ENCODE assay signal across 23 cellular contexts in genomic region chr9:742104-742503, GRCh38.
"Had no signal": no experiment of that assay in that cellular context is flagged by ENCODE, and none has a peak within 500 bp of the region (broad histone marks: within the 10 kb centered on the region; RNA-seq: fewer than 3 reads in every experiment).

No MANE protein-coding gene starts in this region.

- H3K79me2 ChIP-seq: parathyroid adenoma had no signal

- H3K9me3 Mint-ChIP-seq: activated T-cell treated with anti-CD3 and anti-CD28 coated beads, Interleukin-2, amount 50 U/mL, for 4 hours; activated T-helper 2 cell treated with anti-CD3 and anti-CD28 coated beads, Interferon-gamma antibody, Interleukin-2, Interleukin-4, amounts not matched to agents 10 μg/mL and 5 μg/mL and 100 μg/mL, durations not matched to agents 14 hours and 24 hours and 36 hours; central memory CD8-positive, alpha-beta T cell; mesothelial cell of epicardium; natural killer cell treated with Interleukin-12 subunit alpha and Interleukin-12 subunit beta and Interleukin-15 and Interleukin-18, amount 100 ng/mL, for 72 hours; T-helper 1 cell treated with Interleukin-12 subunit alpha and Interleukin-12 subunit beta and Interleukin-4 antibody, amounts not matched to agents 30 μg/mL and 1 μg/mL, for 36 hours; WTC11 had no signal

- H3K27me3 ChIP-seq: adrenal gland, spleen, thyroid gland had no signal

- H3K4me1 Mint-ChIP-seq: central memory CD8-positive, alpha-beta T cell had no signal

- H2AFZ ChIP-seq: parathyroid adenoma had no signal

- H3K27me3 Mint-ChIP-seq: activated naive CD8-positive, alpha-beta T cell had no signal

- H3K27ac Mint-ChIP-seq: activated naive CD8-positive, alpha-beta T cell; activated T-helper 2 cell treated with anti-CD3 and anti-CD28 coated beads, Interferon-gamma antibody, Interleukin-2, Interleukin-4, amounts not matched to agents 10 μg/mL and 5 μg/mL and 100 μg/mL, durations not matched to agents 14 hours and 24 hours and 36 hours; mesothelial cell of epicardium; T-helper 1 cell treated with Interleukin-12 subunit alpha and Interleukin-12 subunit beta and Interleukin-4 antibody, amounts not matched to agents 30 μg/mL and 1 μg/mL, for 36 hours; WTC11 had no signal

- H3K27ac ChIP-seq: adrenal gland, parathyroid adenoma, spleen had no signal

- H3K9ac ChIP-seq: parathyroid adenoma had no signal

- H3K4me1 ChIP-seq: adrenal gland, parathyroid adenoma, spleen had no signal

- DNase-seq: activated CD4-positive, alpha-beta T cell treated with anti-CD3 and anti-CD28 coated beads, Interleukin-2, amount 50 U/mL, for 4 hours; activated CD8-positive, alpha-beta memory T cell treated with anti-CD3 and anti-CD28 coated beads, Interleukin-2, amount 50 U/mL, for 48 hours; activated naive CD4-positive, alpha-beta T cell; activated T-cell treated with anti-CD3 and anti-CD28 coated beads, Interleukin-2, amount 50 U/mL, for 4 hours; adrenal gland; effector memory CD4-positive, alpha-beta T cell; foreskin melanocyte; glutamatergic neuron; nucleus accumbens; spleen; stimulated activated CD4-positive, alpha-beta T cell treated with anti-CD3 and anti-CD28 coated beads, Interleukin-4, amount 100 ng/mL, for 24 hours; stimulated activated naive CD4-positive, alpha-beta T cell treated with Interleukin-2 at 50 U/mL for 16 hours; T1000; thyroid gland had no signal

- H3K4me3 Mint-ChIP-seq: activated naive CD8-positive, alpha-beta T cell; activated T-cell treated with anti-CD3 and anti-CD28 coated beads, Interleukin-2, amount 50 U/mL, for 4 hours; central memory CD8-positive, alpha-beta T cell; mesothelial cell of epicardium; natural killer cell treated with Interleukin-12 subunit alpha and Interleukin-12 subunit beta and Interleukin-15 and Interleukin-18, amount 100 ng/mL, for 72 hours; T-helper 1 cell treated with Interleukin-12 subunit alpha and Interleukin-12 subunit beta and Interleukin-4 antibody, amounts not matched to agents 30 μg/mL and 1 μg/mL, for 36 hours; WTC11 had no signal

- H3K4me3 ChIP-seq: adrenal gland, lung, spleen, thyroid gland had no signal

- ATAC-seq: activated T-cell treated with anti-CD3 and anti-CD28 coated beads, Interleukin-2, amount 50 U/mL, for 4 hours; WTC11 had no signal

- H3K36me3 Mint-ChIP-seq: natural killer cell treated with Interleukin-12 subunit alpha and Interleukin-12 subunit beta and Interleukin-15 and Interleukin-18, amount 100 ng/mL, for 72 hours had no signal

- H3K9me3 ChIP-seq: adrenal gland, spleen, thyroid gland had no signal
